ENCODE assay signal across 20 cellular contexts in genomic region chr14:89891055-89891454, GRCh38.
DNase-seq lines count a peak whose midpoint lies in the region; ATAC-seq and FAIRE-seq lines count a peak whose summit lies in the region.
"Had no signal": no experiment of that assay in that cellular context is flagged by ENCODE, and none has a peak within 500 bp of the region (broad histone marks: within the 10 kb centered on the region; RNA-seq: fewer than 3 reads in every experiment).

No MANE protein-coding gene starts in this region.

- peak; percentile 17 for FAIRE-seq in G401.6 (lab: Jason Lieb, UNC)
- FAIRE-seq: A549, D721Med, GM12878, GM12892, GM18507 had no signal

- H3K4me1 ChIP-seq in adipocyte (ENCODE audit: control insufficient read depth, insufficient read depth, low read length) (peaks cover 20% of the 10 kb centered on the region), subcutaneous abdominal adipose tissue (ENCODE audit: control insufficient read depth in 5 of 5, insufficient read depth in 5 of 5, low read length in 5 of 5) (peaks cover 0 to 11% (median 8%) of the 10 kb centered on the region in 5 donors)
- H3K4me1 ChIP-seq: A549; BLaER1 treated with 17β-estradiol and CSF1 and Interleukin-3, amounts not matched to agents 10 nM and 100 nM; Caco-2 had no signal

- no peak for DNase-seq in adipocyte (ENCODE audit: low read depth)
- DNase-seq in posterior cingulate gyrus: no peak
- DNase-seq: AML-193; Caco-2; Calu3; CD4-positive, alpha-beta T cell; CD8-positive, alpha-beta T cell; DMS79 treated with DMSO at 0.1 percent for 48 hours; GDM1 had no signal

- H3K9me3 ChIP-seq in adipocyte (ENCODE audit: control insufficient read depth, low read length): peaks cover 10% of the 10 kb centered on the region
- no peaks in the 10 kb centered on the region for H3K9me3 ChIP-seq in subcutaneous abdominal adipose tissue (ENCODE audit: control insufficient read depth in 5 of 5, low read length in 5 of 5)

- H3K9ac ChIP-seq in adipocyte (ENCODE audit: low read length): peak overlapping the region; percentile 64
- H3K9ac ChIP-seq in subcutaneous abdominal adipose tissue (ENCODE audit: low read length in 5 of 5): no peak overlapping the region
- H3K9ac ChIP-seq: BLaER1 treated with 17β-estradiol and CSF1 and Interleukin-3, amounts not matched to agents 10 nM and 100 nM had no signal

- H3K4me3 ChIP-seq in adipocyte (ENCODE audit: low read length) (peak overlapping the region; percentile 2), subcutaneous abdominal adipose tissue (ENCODE audit: low read depth in 1 of 5, low read length in 5 of 5) (no peak overlapping the region)
- H3K4me3 ChIP-seq: A549; BLaER1 treated with 17β-estradiol and CSF1 and Interleukin-3, amounts not matched to agents 10 nM and 100 nM; GM12878 had no signal

- peak overlapping the region; percentile 82 for H3K27ac ChIP-seq in subcutaneous abdominal adipose tissue (ENCODE audit: low read depth, low read length)
- H3K27ac ChIP-seq: 22Rv1; A549; BLaER1 treated with 17β-estradiol and CSF1 and Interleukin-3, amounts not matched to agents 10 nM and 100 nM; C4-2B had no signal

- no peaks in the 10 kb centered on the region for H3K27me3 ChIP-seq in adipocyte (replicated peaks; ENCODE audit: control insufficient read depth, insufficient read depth, low read length)
- H3K27me3 ChIP-seq in subcutaneous abdominal adipose tissue (ENCODE audit: control insufficient read depth in 5 of 5, insufficient read depth in 4 of 5, low read length in 5 of 5): no peaks in the 10 kb centered on the region
- H3K27me3 ChIP-seq: BLaER1 treated with 17β-estradiol and CSF1 and Interleukin-3, amounts not matched to agents 10 nM and 100 nM had no signal

- intact Hi-C loops in posterior cingulate gyrus (cut with DNase I): no loop called here

- H3K36me3 ChIP-seq in adipocyte (ENCODE audit: control insufficient read depth, insufficient read depth, low read length, severe bottlenecking) (no peaks in the 10 kb centered on the region), subcutaneous abdominal adipose tissue (ENCODE audit: control insufficient read depth in 5 of 5, insufficient read depth in 5 of 5, low read length in 5 of 5) (no peaks in the 10 kb centered on the region)

- no peak for ATAC-seq in HG03469 (IDR thresholded peaks at IDR 0.05; ENCODE audit: unreplicated experiment)
- ATAC-seq: A549; CD8-positive, alpha-beta T cell; GM12878 had no signal
